1 cellular context compared by ENCODE assay signal in genomic region chr4:121125486-121125885, GRCh38.
TF ChIP-seq lines count a peak whose summit lies in the region.

No MANE protein-coding gene starts in this region.

TF ChIP-seq in GM23338, 12 proteins besides CTCF, POLR2A, EP300 and RAD21 (continued from another document):
- TF ChIP-seq REST (IDR thresholded peaks at IDR 0.05; ENCODE audit: unreplicated experiment) (no peak), CREB1 (CRISPR knock-in tag; IDR thresholded peaks at IDR 0.05; ENCODE audit: low read depth) (no peak), NANOG (IDR thresholded peaks at IDR 0.05; ENCODE audit: borderline replicate concordance) (no peak), POLR2AphosphoS5 (IDR thresholded peaks at IDR 0.05; ENCODE audit: low read depth) (no peak), ZNF331 (CRISPR knock-in tag; IDR thresholded peaks at IDR 0.05; ENCODE audit: low read depth) (no peak), EZH2 (IDR thresholded peaks at IDR 0.05; ENCODE audit: low read depth, unreplicated experiment) (no peak), ZNF462 (CRISPR knock-in tag; IDR thresholded peaks at IDR 0.05) (no peak), JUNB (IDR thresholded peaks at IDR 0.05; ENCODE audit: unreplicated experiment) (no peak), EZH2phosphoT487 (IDR thresholded peaks at IDR 0.05; ENCODE audit: unreplicated experiment) (no peak), STAT1 (IDR thresholded peaks at IDR 0.05; ENCODE audit: unreplicated experiment) (no peak)
